In the genomic region with DNA sequence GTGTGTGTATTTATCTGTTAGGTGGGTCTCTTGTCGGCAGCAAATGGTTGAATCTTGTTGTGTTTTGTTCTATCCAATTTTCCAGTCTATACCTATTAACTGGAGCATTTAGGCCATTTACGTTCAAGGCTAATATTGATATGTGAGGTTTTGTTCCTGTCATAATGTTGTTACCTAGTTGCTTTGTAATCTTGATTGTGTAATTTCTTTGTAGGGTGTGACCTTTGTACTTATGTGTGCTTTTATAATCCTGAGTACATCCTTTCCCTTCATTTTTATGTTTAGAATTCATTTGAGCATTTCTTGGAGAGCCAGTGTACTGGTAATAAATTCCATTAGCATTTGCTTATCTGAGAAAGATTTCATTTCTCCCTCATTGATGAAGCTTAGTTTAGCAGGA, we compare ENCODE assay signal across 23 cellular contexts.
"Had no signal": no experiment of that assay in that cellular context is flagged by ENCODE, and none has a peak within 500 bp of the region (broad histone marks: within the 10 kb centered on the region; RNA-seq: fewer than 3 reads in every experiment).

No MANE protein-coding gene starts in this region.

- H3K36me3 ChIP-seq: esophagus muscularis mucosa, gastroesophageal sphincter, heart right ventricle, left lung, lower lobe of right lung had no signal

- H3K4me3 ChIP-seq: coronary artery, dorsolateral prefrontal cortex, esophagus muscularis mucosa, gastroesophageal sphincter, heart right ventricle, left lung, lower lobe of right lung had no signal

- DNase-seq: dermis blood vessel endothelial cell; dorsolateral prefrontal cortex; effector CD4-positive, alpha-beta T cell; effector memory CD4-positive, alpha-beta T cell; foreskin keratinocyte; glutamatergic neuron; head of caudate nucleus; heart right ventricle; hippocampal formation; islet precursor cell; kidney; kidney glomerular epithelial cell; left lung; left ventricle myocardium superior; lower lobe of right lung; mesenchymal stem cell; naive thymus-derived CD4-positive, alpha-beta T cell had no signal

- H3K4me1 ChIP-seq: esophagus muscularis mucosa, foreskin keratinocyte, gastroesophageal sphincter, heart right ventricle, left lung, lower lobe of right lung had no signal

- ATAC-seq: foreskin keratinocyte; gastroesophageal sphincter; heart right ventricle; left lung; left ventricle myocardium superior; lower lobe of right lung; naive thymus-derived CD4-positive, alpha-beta T cell had no signal

- FAIRE-seq: colon, endothelial cell of umbilical vein, frontal cortex, kidney had no signal

- H3K27me3 ChIP-seq: esophagus muscularis mucosa, foreskin keratinocyte, gastroesophageal sphincter, heart right ventricle, left lung had no signal

- H3K27ac ChIP-seq: coronary artery, dorsolateral prefrontal cortex, esophagus muscularis mucosa, foreskin keratinocyte, gastroesophageal sphincter, heart right ventricle, left lung, lower lobe of right lung had no signal
